In genomic region chr19:13151605-13152355, GRCh38 we compare ENCODE assay signal across 1 cellular context.
TF ChIP-seq lines count a peak whose summit lies in the region.

No MANE protein-coding gene starts in this region.

TF ChIP-seq in HepG2, 621 proteins besides CTCF, POLR2A, EP300 and RAD21 (continued from another document and continues in another):
- TF ChIP-seq, protein P1, sequence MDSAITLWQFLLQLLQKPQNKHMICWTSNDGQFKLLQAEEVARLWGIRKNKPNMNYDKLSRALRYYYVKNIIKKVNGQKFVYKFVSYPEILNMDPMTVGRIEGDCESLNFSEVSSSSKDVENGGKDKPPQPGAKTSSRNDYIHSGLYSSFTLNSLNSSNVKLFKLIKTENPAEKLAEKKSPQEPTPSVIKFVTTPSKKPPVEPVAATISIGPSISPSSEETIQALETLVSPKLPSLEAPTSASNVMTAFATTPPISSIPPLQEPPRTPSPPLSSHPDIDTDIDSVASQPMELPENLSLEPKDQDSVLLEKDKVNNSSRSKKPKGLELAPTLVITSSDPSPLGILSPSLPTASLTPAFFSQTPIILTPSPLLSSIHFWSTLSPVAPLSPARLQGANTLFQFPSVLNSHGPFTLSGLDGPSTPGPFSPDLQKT (CRISPR knock-in tag; IDR thresholded peaks at IDR 0.05; ENCODE audit: borderline replicate concordance) = peak; percentile 92; the same call in 1 of the 2 replicates
- TF ChIP-seq IRX3 (CRISPR knock-in tag; IDR thresholded peaks at IDR 0.05; ENCODE audit: borderline replicate concordance, low read depth) = no peak
- no peak for TF ChIP-seq ZNF224 (CRISPR knock-in tag; IDR thresholded peaks at IDR 0.05)
- TF ChIP-seq ZNF17 (CRISPR knock-in tag; IDR thresholded peaks at IDR 0.05) = no peak
- no peak for TF ChIP-seq ZFAT (CRISPR knock-in tag; conservative IDR thresholded peaks at IDR 0.05)
- TF ChIP-seq ZNF501 (CRISPR knock-in tag; IDR thresholded peaks at IDR 0.05) = peak; percentile 44
- TF ChIP-seq MXD4 (CRISPR knock-in tag; IDR thresholded peaks at IDR 0.05) = peak; percentile 32; the same call in 1 of the 2 replicates
- no peak for TF ChIP-seq RBAK (CRISPR knock-in tag; IDR thresholded peaks at IDR 0.05)
- peak; percentile 78 for TF ChIP-seq MEIS1 (CRISPR knock-in tag; IDR thresholded peaks at IDR 0.05; ENCODE audit: borderline replicate concordance)
- no peak for TF ChIP-seq SOX6 (IDR thresholded peaks at IDR 0.05)
- peak; percentile 46 for TF ChIP-seq SOX6 (CRISPR knock-in tag; IDR thresholded peaks at IDR 0.05)
- TF ChIP-seq ZBTB33 (CRISPR knock-in tag; IDR thresholded peaks at IDR 0.05) = no peak
- TF ChIP-seq TP53 (CRISPR knock-in tag; conservative IDR thresholded peaks at IDR 0.05) = no peak
- no peak for TF ChIP-seq ADNP (CRISPR knock-in tag; IDR thresholded peaks at IDR 0.05)
- no peak for TF ChIP-seq YEATS2 (CRISPR knock-in tag; IDR thresholded peaks at IDR 0.05; ENCODE audit: borderline replicate concordance)
- TF ChIP-seq, protein P2, sequence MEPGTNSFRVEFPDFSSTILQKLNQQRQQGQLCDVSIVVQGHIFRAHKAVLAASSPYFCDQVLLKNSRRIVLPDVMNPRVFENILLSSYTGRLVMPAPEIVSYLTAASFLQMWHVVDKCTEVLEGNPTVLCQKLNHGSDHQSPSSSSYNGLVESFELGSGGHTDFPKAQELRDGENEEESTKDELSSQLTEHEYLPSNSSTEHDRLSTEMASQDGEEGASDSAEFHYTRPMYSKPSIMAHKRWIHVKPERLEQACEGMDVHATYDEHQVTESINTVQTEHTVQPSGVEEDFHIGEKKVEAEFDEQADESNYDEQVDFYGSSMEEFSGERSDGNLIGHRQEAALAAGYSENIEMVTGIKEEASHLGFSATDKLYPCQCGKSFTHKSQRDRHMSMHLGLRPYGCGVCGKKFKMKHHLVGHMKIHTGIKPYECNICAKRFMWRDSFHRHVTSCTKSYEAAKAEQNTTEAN (CRISPR knock-in tag; conservative IDR thresholded peaks at IDR 0.05) = 0 out of 2 replicates have a peak, but pooled peaks have one; percentile 13
- TF ChIP-seq ZNF207 (IDR thresholded peaks at IDR 0.05; ENCODE audit: borderline replicate concordance) = no peak
- no peak for TF ChIP-seq FOXO1 (CRISPR knock-in tag; IDR thresholded peaks at IDR 0.05)
- no peak for TF ChIP-seq ZNF646 (CRISPR knock-in tag; IDR thresholded peaks at IDR 0.05)
- TF ChIP-seq SRF (IDR thresholded peaks at IDR 0.05; ENCODE audit: low read depth, low read length) = peak; percentile 98
- TF ChIP-seq, protein P3, sequence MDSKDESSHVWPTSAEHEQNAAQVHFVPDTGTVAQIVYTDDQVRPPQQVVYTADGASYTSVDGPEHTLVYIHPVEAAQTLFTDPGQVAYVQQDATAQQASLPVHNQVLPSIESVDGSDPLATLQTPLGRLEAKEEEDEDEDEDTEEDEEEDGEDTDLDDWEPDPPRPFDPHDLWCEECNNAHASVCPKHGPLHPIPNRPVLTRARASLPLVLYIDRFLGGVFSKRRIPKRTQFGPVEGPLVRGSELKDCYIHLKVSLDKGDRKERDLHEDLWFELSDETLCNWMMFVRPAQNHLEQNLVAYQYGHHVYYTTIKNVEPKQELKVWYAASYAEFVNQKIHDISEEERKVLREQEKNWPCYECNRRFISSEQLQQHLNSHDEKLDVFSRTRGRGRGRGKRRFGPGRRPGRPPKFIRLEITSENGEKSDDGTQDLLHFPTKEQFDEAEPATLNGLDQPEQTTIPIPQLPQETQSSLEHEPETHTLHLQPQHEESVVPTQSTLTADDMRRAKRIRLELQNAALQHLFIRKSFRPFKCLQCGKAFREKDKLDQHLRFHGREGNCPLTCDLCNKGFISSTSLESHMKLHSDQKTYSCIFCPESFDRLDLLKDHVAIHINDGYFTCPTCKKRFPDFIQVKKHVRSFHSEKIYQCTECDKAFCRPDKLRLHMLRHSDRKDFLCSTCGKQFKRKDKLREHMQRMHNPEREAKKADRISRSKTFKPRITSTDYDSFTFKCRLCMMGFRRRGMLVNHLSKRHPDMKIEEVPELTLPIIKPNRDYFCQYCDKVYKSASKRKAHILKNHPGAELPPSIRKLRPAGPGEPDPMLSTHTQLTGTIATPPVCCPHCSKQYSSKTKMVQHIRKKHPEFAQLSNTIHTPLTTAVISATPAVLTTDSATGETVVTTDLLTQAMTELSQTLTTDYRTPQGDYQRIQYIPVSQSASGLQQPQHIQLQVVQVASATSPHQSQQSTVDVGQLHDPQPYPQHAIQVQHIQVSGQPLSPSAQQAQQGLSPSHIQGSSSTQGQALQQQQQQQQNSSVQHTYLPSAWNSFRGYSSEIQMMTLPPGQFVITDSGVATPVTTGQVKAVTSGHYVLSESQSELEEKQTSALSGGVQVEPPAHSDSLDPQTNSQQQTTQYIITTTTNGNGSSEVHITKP (CRISPR knock-in tag; IDR thresholded peaks at IDR 0.05; ENCODE audit: low read depth) = 0 out of 2 replicates have a peak, but pooled peaks have one; percentile 62
- no peak for TF ChIP-seq EHMT2 (IDR thresholded peaks at IDR 0.05; ENCODE audit: borderline replicate concordance, low read depth, low read length)
- TF ChIP-seq ZNF431 (CRISPR knock-in tag; IDR thresholded peaks at IDR 0.05; ENCODE audit: borderline replicate concordance, low read depth) = peak; percentile 71; the same call in 1 of the 2 replicates
- TF ChIP-seq, protein P4, sequence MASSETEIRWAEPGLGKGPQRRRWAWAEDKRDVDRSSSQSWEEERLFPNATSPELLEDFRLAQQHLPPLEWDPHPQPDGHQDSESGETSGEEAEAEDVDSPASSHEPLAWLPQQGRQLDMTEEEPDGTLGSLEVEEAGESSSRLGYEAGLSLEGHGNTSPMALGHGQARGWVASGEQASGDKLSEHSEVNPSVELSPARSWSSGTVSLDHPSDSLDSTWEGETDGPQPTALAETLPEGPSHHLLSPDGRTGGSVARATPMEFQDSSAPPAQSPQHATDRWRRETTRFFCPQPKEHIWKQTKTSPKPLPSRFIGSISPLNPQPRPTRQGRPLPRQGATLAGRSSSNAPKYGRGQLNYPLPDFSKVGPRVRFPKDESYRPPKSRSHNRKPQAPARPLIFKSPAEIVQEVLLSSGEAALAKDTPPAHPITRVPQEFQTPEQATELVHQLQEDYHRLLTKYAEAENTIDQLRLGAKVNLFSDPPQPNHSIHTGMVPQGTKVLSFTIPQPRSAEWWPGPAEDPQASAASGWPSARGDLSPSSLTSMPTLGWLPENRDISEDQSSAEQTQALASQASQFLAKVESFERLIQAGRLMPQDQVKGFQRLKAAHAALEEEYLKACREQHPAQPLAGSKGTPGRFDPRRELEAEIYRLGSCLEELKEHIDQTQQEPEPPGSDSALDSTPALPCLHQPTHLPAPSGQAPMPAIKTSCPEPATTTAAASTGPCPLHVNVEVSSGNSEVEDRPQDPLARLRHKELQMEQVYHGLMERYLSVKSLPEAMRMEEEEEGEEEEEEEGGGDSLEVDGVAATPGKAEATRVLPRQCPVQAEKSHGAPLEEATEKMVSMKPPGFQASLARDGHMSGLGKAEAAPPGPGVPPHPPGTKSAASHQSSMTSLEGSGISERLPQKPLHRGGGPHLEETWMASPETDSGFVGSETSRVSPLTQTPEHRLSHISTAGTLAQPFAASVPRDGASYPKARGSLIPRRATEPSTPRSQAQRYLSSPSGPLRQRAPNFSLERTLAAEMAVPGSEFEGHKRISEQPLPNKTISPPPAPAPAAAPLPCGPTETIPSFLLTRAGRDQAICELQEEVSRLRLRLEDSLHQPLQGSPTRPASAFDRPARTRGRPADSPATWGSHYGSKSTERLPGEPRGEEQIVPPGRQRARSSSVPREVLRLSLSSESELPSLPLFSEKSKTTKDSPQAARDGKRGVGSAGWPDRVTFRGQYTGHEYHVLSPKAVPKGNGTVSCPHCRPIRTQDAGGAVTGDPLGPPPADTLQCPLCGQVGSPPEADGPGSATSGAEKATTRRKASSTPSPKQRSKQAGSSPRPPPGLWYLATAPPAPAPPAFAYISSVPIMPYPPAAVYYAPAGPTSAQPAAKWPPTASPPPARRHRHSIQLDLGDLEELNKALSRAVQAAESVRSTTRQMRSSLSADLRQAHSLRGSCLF (CRISPR knock-in tag; IDR thresholded peaks at IDR 0.05; ENCODE audit: borderline replicate concordance) = no peak
- TF ChIP-seq, protein P5, sequence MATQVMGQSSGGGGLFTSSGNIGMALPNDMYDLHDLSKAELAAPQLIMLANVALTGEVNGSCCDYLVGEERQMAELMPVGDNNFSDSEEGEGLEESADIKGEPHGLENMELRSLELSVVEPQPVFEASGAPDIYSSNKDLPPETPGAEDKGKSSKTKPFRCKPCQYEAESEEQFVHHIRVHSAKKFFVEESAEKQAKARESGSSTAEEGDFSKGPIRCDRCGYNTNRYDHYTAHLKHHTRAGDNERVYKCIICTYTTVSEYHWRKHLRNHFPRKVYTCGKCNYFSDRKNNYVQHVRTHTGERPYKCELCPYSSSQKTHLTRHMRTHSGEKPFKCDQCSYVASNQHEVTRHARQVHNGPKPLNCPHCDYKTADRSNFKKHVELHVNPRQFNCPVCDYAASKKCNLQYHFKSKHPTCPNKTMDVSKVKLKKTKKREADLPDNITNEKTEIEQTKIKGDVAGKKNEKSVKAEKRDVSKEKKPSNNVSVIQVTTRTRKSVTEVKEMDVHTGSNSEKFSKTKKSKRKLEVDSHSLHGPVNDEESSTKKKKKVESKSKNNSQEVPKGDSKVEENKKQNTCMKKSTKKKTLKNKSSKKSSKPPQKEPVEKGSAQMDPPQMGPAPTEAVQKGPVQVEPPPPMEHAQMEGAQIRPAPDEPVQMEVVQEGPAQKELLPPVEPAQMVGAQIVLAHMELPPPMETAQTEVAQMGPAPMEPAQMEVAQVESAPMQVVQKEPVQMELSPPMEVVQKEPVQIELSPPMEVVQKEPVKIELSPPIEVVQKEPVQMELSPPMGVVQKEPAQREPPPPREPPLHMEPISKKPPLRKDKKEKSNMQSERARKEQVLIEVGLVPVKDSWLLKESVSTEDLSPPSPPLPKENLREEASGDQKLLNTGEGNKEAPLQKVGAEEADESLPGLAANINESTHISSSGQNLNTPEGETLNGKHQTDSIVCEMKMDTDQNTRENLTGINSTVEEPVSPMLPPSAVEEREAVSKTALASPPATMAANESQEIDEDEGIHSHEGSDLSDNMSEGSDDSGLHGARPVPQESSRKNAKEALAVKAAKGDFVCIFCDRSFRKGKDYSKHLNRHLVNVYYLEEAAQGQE (IDR thresholded peaks at IDR 0.05; ENCODE audit: borderline replicate concordance in 1 of 2, low read depth in 1 of 2, low read length in 2 of 2) = no peak
- TF ChIP-seq ZNF746 (CRISPR knock-in tag; IDR thresholded peaks at IDR 0.05) = 0 out of 2 replicates have a peak, but pooled peaks have one; percentile 42
- TF ChIP-seq THYN1 (CRISPR knock-in tag; IDR thresholded peaks at IDR 0.05; ENCODE audit: borderline replicate concordance, low read depth) = no peak
